Comparison of ENCODE assay signal across 1 cellular context in the genomic region with DNA sequence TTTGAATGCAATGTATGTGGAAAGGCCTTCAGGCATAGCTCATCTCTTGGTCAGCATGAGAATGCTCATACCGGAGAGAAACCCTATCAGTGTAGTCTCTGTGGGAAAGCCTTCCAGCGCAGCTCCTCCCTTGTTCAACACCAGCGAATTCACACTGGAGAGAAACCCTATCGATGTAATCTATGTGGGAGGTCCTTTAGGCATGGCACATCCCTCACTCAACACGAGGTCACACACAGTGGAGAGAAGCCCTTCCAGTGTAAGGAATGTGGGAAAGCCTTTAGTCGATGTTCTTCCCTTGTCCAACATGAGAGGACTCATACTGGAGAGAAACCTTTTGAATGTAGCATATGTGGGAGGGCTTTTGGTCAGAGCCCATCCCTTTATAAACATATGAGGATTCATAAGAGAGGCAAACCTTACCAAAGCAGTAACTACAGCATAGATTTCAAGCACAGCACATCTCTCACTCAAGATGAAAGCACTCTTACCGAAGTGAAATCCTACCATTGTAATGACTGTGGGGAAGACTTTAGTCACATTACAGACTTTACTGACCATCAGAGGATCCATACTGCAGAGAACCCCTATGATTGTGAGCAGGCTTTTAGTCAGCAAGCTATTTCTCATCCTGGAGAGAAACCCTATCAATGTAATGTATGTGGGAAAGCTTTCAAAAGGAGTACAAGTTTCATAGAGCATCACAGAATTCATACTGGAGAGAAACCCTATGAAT.
TF ChIP-seq lines count a peak whose summit lies in the region.

No MANE protein-coding gene starts in this region.

TF ChIP-seq in liver, 16 proteins besides CTCF, POLR2A, EP300 and RAD21:
- no peak for TF ChIP-seq FOXA2 (IDR thresholded peaks at IDR 0.05)
